In the genomic region with DNA sequence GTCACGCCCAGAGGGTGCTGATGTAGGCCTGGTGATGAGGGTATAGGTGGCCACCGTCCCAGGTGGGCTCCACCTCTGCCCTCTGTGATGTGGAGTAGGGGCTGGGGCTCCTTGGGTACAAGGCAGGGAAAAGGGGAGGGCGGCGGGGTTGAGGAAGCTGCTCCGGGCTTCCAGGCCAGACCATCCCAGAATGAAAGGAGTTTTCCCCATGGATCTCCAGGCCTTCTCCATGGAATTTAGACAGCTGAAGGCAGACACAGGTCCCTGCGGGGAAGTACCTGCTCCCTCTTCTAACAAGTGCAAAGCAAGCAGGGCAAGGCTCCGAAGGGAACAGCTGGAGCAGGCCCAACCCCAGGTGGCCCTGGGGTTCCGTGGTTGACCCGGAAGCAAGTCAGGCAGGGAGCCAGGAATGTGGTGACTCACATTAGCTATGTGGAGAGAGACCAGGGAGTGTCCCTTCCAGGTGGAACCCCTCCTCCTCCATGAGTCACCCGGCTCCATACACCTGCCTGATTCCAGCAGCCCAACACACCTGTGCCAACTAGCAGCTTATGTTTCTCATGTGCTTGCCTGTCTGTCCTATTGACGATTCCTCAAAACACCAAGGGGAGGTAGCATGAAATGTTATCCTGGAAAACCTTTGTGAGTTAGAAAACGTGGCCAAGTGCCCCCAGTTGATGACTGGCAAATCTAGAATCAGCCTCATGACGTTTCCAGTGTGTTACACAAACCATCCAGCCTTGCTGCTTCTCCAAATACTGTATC, we compare ENCODE assay signal across 8 cellular contexts. TPM values are rescaled to one million over a fixed set of nuclear protein-coding genes. Genes with fewer than 3 reads are reported as not detected.
DNase-seq lines count a peak whose midpoint lies in the region; ATAC-seq and TF ChIP-seq lines count a peak whose summit lies in the region.

No MANE protein-coding gene starts in this region.

- H3K36me3 Mint-ChIP-seq in CD4-positive, alpha-beta T cell (ENCODE audit: low read depth), result no peaks in the 10 kb centered on the region

- peaks cover 71% of the 10 kb centered on the region for H3K4me1 Mint-ChIP-seq in CD4-positive, alpha-beta T cell (ENCODE audit: low read depth)

- POLR2A ChIA-PET in CD4-positive, alpha-beta T cell (lab: Charles Lee), result interaction anchor here (0.6 to 2.9 kb wide), 12 partner anchors 8 to 232 kb away, joined by 3 to 21 read pairs (median 6); no protein-coding TSS in a partner anchor
- POLR2A ChIA-PET in RWPE1 (lab: Yijun Ruan, JAX; ENCODE audit: low non-redundant PET), result no interaction called here

- H3K27me3 Mint-ChIP-seq in CD4-positive, alpha-beta T cell, result no peaks in the 10 kb centered on the region

- no peaks in the 10 kb centered on the region for H3K9me3 ChIP-seq in CD4-positive, alpha-beta T cell (ENCODE audit: control insufficient read depth, low read length)
- no peaks in the 10 kb centered on the region for H3K9me3 ChIP-seq in HUES64 (ENCODE audit: insufficient read depth, low read depth, low read length)
- no peaks in the 10 kb centered on the region for H3K9me3 ChIP-seq in effector memory CD4-positive, alpha-beta T cell (ENCODE audit: control insufficient read depth, low read length)
- H3K9me3 ChIP-seq in mucosa of stomach (ENCODE audit: control insufficient read depth, low read length), result no peaks in the 10 kb centered on the region

- peak overlapping the region; percentile 61 for H3K27ac ChIP-seq in CD4-positive, alpha-beta T cell (ENCODE audit: low read depth, low read length)
- H3K27ac ChIP-seq in HUES64 (ENCODE audit: low read depth, low read length) (peak overlapping the region; percentile 84), RWPE1 (peak overlapping the region; percentile 64)
- H3K27ac ChIP-seq in effector memory CD4-positive, alpha-beta T cell (ENCODE audit: insufficient read depth, low read length, poor library complexity, severe bottlenecking), result peak overlapping the region; percentile 72

- WGBS in HUES64, result 45% methylated on average over 13 of the region's 13 CpGs

- H3K36me3 ChIP-seq in HUES64 (ENCODE audit: insufficient read depth, low read length) (no peaks in the 10 kb centered on the region), mucosa of stomach (ENCODE audit: control insufficient read depth, insufficient read depth, low read length) (no peaks in the 10 kb centered on the region)
- H3K36me3 ChIP-seq in effector memory CD4-positive, alpha-beta T cell (ENCODE audit: control insufficient read depth, insufficient read depth, low read length), result no peaks in the 10 kb centered on the region

- no peaks in the 10 kb centered on the region for H3K9me3 Mint-ChIP-seq in CD4-positive, alpha-beta T cell

- H3K9ac ChIP-seq in HUES64 (ENCODE audit: low read depth, low read length) (peak overlapping the region; percentile 40; the same call in 1 of the 2 replicates), mucosa of stomach (ENCODE audit: low read length) (peak overlapping the region; percentile 60)

- peak overlapping the region; percentile 92 for H3K27ac Mint-ChIP-seq in CD4-positive, alpha-beta T cell

- CTCF ChIA-PET in CD4-positive, alpha-beta T cell (lab: Charles Lee), result interaction anchor here (0.9 to 1.7 kb wide), 6 partner anchors 56 to 263 kb away, joined by 3 to 11 read pairs (median 4); no protein-coding TSS in a partner anchor
- CTCF ChIA-PET in RWPE1 (lab: Yijun Ruan, JAX), result interaction anchor here (0.6 to 1.2 kb wide), 2 partner anchors 35 to 81 kb away, joined by 3 to 4 read pairs; no protein-coding TSS in a partner anchor

- H3K4me3 Mint-ChIP-seq in CD4-positive, alpha-beta T cell, result peak overlapping the region; percentile 72

- ATAC-seq in CD4-positive, alpha-beta T cell (ENCODE audit: poor library complexity), result no peak
- ATAC-seq in GM19397 (IDR thresholded peaks at IDR 0.05; ENCODE audit: unreplicated experiment) (no peak), GM19023 (IDR thresholded peaks at IDR 0.05; ENCODE audit: unreplicated experiment) (no peak)

- H3K4me1 ChIP-seq in HUES64 (ENCODE audit: insufficient read depth, low read length), result peaks cover 37% of the 10 kb centered on the region
- peaks cover 40% of the 10 kb centered on the region for H3K4me1 ChIP-seq in effector memory CD4-positive, alpha-beta T cell (ENCODE audit: control insufficient read depth, insufficient read depth, low read length, poor library complexity, severe bottlenecking)
- H3K4me1 ChIP-seq in mucosa of stomach (ENCODE audit: control insufficient read depth, insufficient read depth, low read length), result peaks cover 56% of the 10 kb centered on the region

- peak in 2 of 10 experiments; percentile 25 to 29 for DNase-seq in CD4-positive, alpha-beta T cell
- peak; percentile 97 for DNase-seq in RWPE1 (ENCODE audit: low spot score)
- DNase-seq in effector memory CD4-positive, alpha-beta T cell, result peak; percentile 15 to 24 (median 15)
- DNase-seq in SKM-1 treated with dmso at 0.1 percent for 144 hours (lab: John Stamatoyannopoulos, UW; ENCODE audit: unreplicated experiment), result no peak

- TF ChIP-seq CTCF in CD4-positive, alpha-beta T cell (IDR thresholded peaks at IDR 0.05), result no peak
- TF ChIP-seq CTCF in RWPE1 (conservative IDR thresholded peaks at IDR 0.05; ENCODE audit: low read depth), result no peak

- intact Hi-C loops in CD4-positive, alpha-beta T cell (cut with DNase I, micrococcal nuclease), result no loop called here

- no peak overlapping the region for H3K4me3 ChIP-seq in HUES64 (ENCODE audit: low read length)
- peak overlapping the region; percentile 23 for H3K4me3 ChIP-seq in effector memory CD4-positive, alpha-beta T cell (ENCODE audit: insufficient read depth, low read depth, low read length, poor library complexity, severe bottlenecking)
- H3K4me3 ChIP-seq in mucosa of stomach (ENCODE audit: low read length), result no peak overlapping the region

- no peaks in the 10 kb centered on the region for H3K27me3 ChIP-seq in CD4-positive, alpha-beta T cell (ENCODE audit: control insufficient read depth, insufficient read depth, low read length)
- H3K27me3 ChIP-seq in HUES64 (ENCODE audit: insufficient read depth, low read length) (no peaks in the 10 kb centered on the region), mucosa of stomach (ENCODE audit: control insufficient read depth, insufficient read depth, low read length) (no peaks in the 10 kb centered on the region)
- no peaks in the 10 kb centered on the region for H3K27me3 ChIP-seq in effector memory CD4-positive, alpha-beta T cell (replicated peaks; ENCODE audit: control insufficient read depth, insufficient read depth, low read length, poor library complexity, severe bottlenecking)

RNA-seq across cellular contexts. Expression of a gene that starts 59.7 kb away (rescaled TPM):
- total RNA-seq in CD4-positive, alpha-beta T cell, result 10 to 100 TPM; 46.6 to 48.5 TPM
- 23.2 TPM for polyA plus RNA-seq in HUES64 (2013, experiment 1 of 2)
- 24.6 TPM for polyA plus RNA-seq in HUES64 (2013, experiment 2 of 2)
